In genomic region chr1:163410073-163410522, GRCh38 we compare ENCODE assay signal across 8 cellular contexts.
DNase-seq lines count a peak whose midpoint lies in the region; ATAC-seq, FAIRE-seq and TF ChIP-seq lines count a peak whose summit lies in the region.

No MANE protein-coding gene starts in this region.

- no peak overlapping the region for H2AK9ac ChIP-seq in IMR-90 (replicated peaks; ENCODE audit: low read depth, low read length, poor library complexity)

- no peaks in the 10 kb centered on the region for H4K20me1 ChIP-seq in IMR-90 (ENCODE audit: insufficient read depth, low read length)
- H4K20me1 ChIP-seq in GM12878 (ENCODE audit: control insufficient read depth, insufficient read depth), result no peaks in the 10 kb centered on the region

- H2BK5ac ChIP-seq in IMR-90 (ENCODE audit: low read depth, low read length, poor library complexity, severe bottlenecking), result no peak overlapping the region

- TF ChIP-seq POLR2A in IMR-90 (IDR thresholded peaks at IDR 0.05; ENCODE audit: low read depth, low read length), result no peak
- TF ChIP-seq POLR2A in GM12878 (IDR thresholded peaks at IDR 0.05; ENCODE audit: low read depth, low read length), result no peak

- no peak overlapping the region for H3K18ac ChIP-seq in IMR-90 (ENCODE audit: low read depth, low read length)

- H3K4me1 ChIP-seq in IMR-90 (ENCODE audit: control insufficient read depth, insufficient read depth, low read length) (no peaks in the 10 kb centered on the region), GM12878 (ENCODE audit: control insufficient read depth, insufficient read depth, low read length) (peaks cover 6% of the 10 kb centered on the region)

- no peaks in the 10 kb centered on the region for H3K79me2 ChIP-seq in GM12878 (ENCODE audit: control insufficient read depth, insufficient read depth, low read length)

- peak; percentile 75 for TF ChIP-seq CTCF in IMR-90 (conservative IDR thresholded peaks at IDR 0.05; ENCODE audit: low read depth, low read length)
- TF ChIP-seq CTCF in GM12878 (IDR thresholded peaks at IDR 0.05 in 2 of 3, conservative IDR thresholded peaks at IDR 0.05 in 1 of 3; ENCODE audit: control insufficient read depth in 2 of 3, extremely low read depth in 1 of 3, insufficient read depth in 1 of 3, low read depth in 3 of 3, low read length in 3 of 3), result peak; percentile 73 to 84 (median 82)
- TF ChIP-seq CTCF in kidney epithelial cell (IDR thresholded peaks at IDR 0.05; ENCODE audit: insufficient read depth, low read length, poor library complexity, severe bottlenecking), result peak; percentile 76

- H4K91ac ChIP-seq in IMR-90 (ENCODE audit: insufficient read depth, low read depth, low read length), result no peak overlapping the region

- SMC1A ChIA-PET in GM12878 (lab: Charles Lee; ENCODE audit: uncharacterized antibody, unreplicated experiment), result no interaction called here

- DNase-seq in NOMO-1 (lab: John Stamatoyannopoulos, UW; ENCODE audit: unreplicated experiment in 2 of 2) (peak; percentile 11 to 41), NOMO-1 treated with dmso at 0.1 percent for 144 hours (lab: John Stamatoyannopoulos, UW; ENCODE audit: unreplicated experiment) (no peak), IMR-90 (peak; percentile 56), NOMO-1 treated with DMSO at 0.1 percent for 48 hours (lab: John Stamatoyannopoulos, UW; ENCODE audit: unreplicated experiment) (peak; percentile 32), GM12878 (ENCODE audit: low read depth, low spot score) (no peak), kidney epithelial cell (ENCODE audit: low read depth) (peak; percentile 35)
- DNase-seq in stimulated activated CD4-positive, alpha-beta T cell treated with anti-CD3 and anti-CD28 coated beads, Interleukin-4, amount 100 ng/mL, for 4 hours, result peak; percentile 3

- H3K27me3 ChIP-seq in IMR-90 (ENCODE audit: control insufficient read depth, insufficient read depth, low read length) (peaks cover 5% of the 10 kb centered on the region), GM12878 (replicated peaks in 1 of 2; ENCODE audit: control insufficient read depth in 2 of 2, insufficient read depth in 2 of 2, low read length in 1 of 2) (no peaks in the 10 kb centered on the region), kidney epithelial cell (ENCODE audit: control insufficient read depth, insufficient read depth, low read length) (no peaks in the 10 kb centered on the region)

- peak; percentile 72 for TF ChIP-seq RAD21 in IMR-90 (IDR thresholded peaks at IDR 0.05; ENCODE audit: low read length)
- TF ChIP-seq RAD21 in GM12878 (IDR thresholded peaks at IDR 0.05; ENCODE audit: insufficient read depth, low read depth, low read length), result peak; percentile 91

- intact Hi-C loops in IMR-90 (cut with micrococcal nuclease) (loop anchor here (1.0 to 10.0 kb wide), 5 partner anchors 118 to 1663 kb away; no protein-coding TSS in a partner anchor), GM12878 (cut with micrococcal nuclease; ENCODE audit: unreplicated experiment) (loop anchor here (1.0 to 5.0 kb wide), 5 partner anchors 118 to 1662 kb away; no protein-coding TSS in a partner anchor)

- H4K5ac ChIP-seq in IMR-90 (ENCODE audit: low read depth, low read length), result no peak overlapping the region

- H3K9me1 ChIP-seq in IMR-90 (ENCODE audit: insufficient read depth, low read length), result no peaks in the 10 kb centered on the region

- RAD21 ChIA-PET in GM12878 (lab: Charles Lee; ENCODE audit: unreplicated experiment), result interaction anchor here (0.5 kb wide), 1 partner anchor 1241 kb away, joined by 3 read pairs; no protein-coding TSS in a partner anchor

- no peaks in the 10 kb centered on the region for H3K36me3 ChIP-seq in IMR-90 (ENCODE audit: control insufficient read depth, insufficient read depth, low read length)
- H3K36me3 ChIP-seq in GM12878 (ENCODE audit: control insufficient read depth in 2 of 2, insufficient read depth in 2 of 2, low read length in 1 of 2), result no peaks in the 10 kb centered on the region
- H3K36me3 ChIP-seq in kidney epithelial cell (ENCODE audit: control insufficient read depth, insufficient read depth, low read length), result no peaks in the 10 kb centered on the region

- WGBS in IMR-90 (ENCODE audit: extremely low coverage in 2 of 2, insufficient read length in 1 of 2), 2 experiments, result 13% methylated on average over 3 of the region's 9 CpGs; no CpG with 5 or more reads in 1 of the 2 experiments
- WGBS in GM12878 (ENCODE audit: insufficient coverage, insufficient replicate concordance, low lambda C conversion rate, missing lambda C conversion rate), result 11% methylated on average over 8 of the region's 9 CpGs

- POLR2A ChIA-PET in IMR-90 (lab: Charles Lee; ENCODE audit: unreplicated experiment) (no interaction called here), GM12878 (lab: Charles Lee) (no interaction called here)

- no peak overlapping the region for H2BK120ac ChIP-seq in IMR-90 (ENCODE audit: low read depth, low read length)

- TF ChIP-seq EP300 in GM12878 (IDR thresholded peaks at IDR 0.05; ENCODE audit: borderline replicate concordance in 1 of 2, control insufficient read depth in 1 of 2, low read depth in 2 of 2, low read length in 2 of 2), result no peak

- peak; percentile 81 for FAIRE-seq in GM12878 (lab: Jason Lieb, UNC)

- H3K9ac ChIP-seq in IMR-90 (ENCODE audit: low read depth, low read length) (no peak overlapping the region), GM12878 (ENCODE audit: control insufficient read depth, insufficient read depth, low read length) (no peak overlapping the region)

- H3K4me2 ChIP-seq in IMR-90 (ENCODE audit: low read depth, low read length) (no peak overlapping the region), GM12878 (ENCODE audit: control insufficient read depth, insufficient read depth) (no peak overlapping the region)

- ATAC-seq in IMR-90 (ENCODE audit: low read depth) (peak; percentile 81), GM12878 (peak; percentile 55), HG03039 (IDR thresholded peaks at IDR 0.05; ENCODE audit: unreplicated experiment) (no peak)

- in situ Hi-C loops in IMR-90 (cut with MboI; ENCODE audit: low sequenced_read_pairs), result loop anchor here (25.0 kb wide), 1 partner anchor 1652 kb away; no protein-coding TSS in a partner anchor
- in situ Hi-C loops in GM12878 (cut with MboI), result loop anchor here (5.0 to 10.0 kb wide), 3 partner anchors 1205 to 1655 kb away; no protein-coding TSS in a partner anchor

- H2BK20ac ChIP-seq in IMR-90 (ENCODE audit: low read depth, low read length), result no peak overlapping the region

- no peak overlapping the region for H4K8ac ChIP-seq in IMR-90 (ENCODE audit: low read depth in 2 of 2, low read length in 2 of 2)

- H3K9me3 ChIP-seq in IMR-90 (ENCODE audit: control insufficient read depth, insufficient read depth, low read length), result no peaks in the 10 kb centered on the region
- H3K9me3 ChIP-seq in GM12878 (replicated peaks; ENCODE audit: control insufficient read depth, insufficient read depth, low read length), result no peaks in the 10 kb centered on the region

- H3K23ac ChIP-seq in IMR-90 (ENCODE audit: low read depth, low read length), result no peak overlapping the region

- dilution Hi-C loops in IMR-90 (cut with HindIII; ENCODE audit: low sequenced_read_pairs, unreplicated experiment), result no loop called here

- H3K4ac ChIP-seq in IMR-90 (ENCODE audit: low read depth, low read length), result no peak overlapping the region

- no peak overlapping the region for H3K56ac ChIP-seq in IMR-90 (ENCODE audit: extremely low read depth, insufficient read depth, low read length)

- CTCF ChIA-PET in IMR-90 (lab: Yijun Ruan, JAX) (interaction anchor here (0.6 to 0.7 kb wide), 4 partner anchors 18 to 1660 kb away, joined by 3 read pairs; no protein-coding TSS in a partner anchor), GM12878 (lab: Yijun Ruan, JAX) (interaction anchor here (0.8 kb wide), 2 partner anchors 114 to 121 kb away, joined by 3 read pairs; no protein-coding TSS in a partner anchor)

- H2AK5ac ChIP-seq in IMR-90 (ENCODE audit: low read depth, low read length), result no peak overlapping the region

- no peak overlapping the region for H2BK15ac ChIP-seq in IMR-90 (ENCODE audit: low read depth, low read length)

- H3K79me1 ChIP-seq in IMR-90 (ENCODE audit: low read depth in 1 of 2, low read length in 2 of 2), result no peaks in the 10 kb centered on the region

- H3K4me3 ChIP-seq in IMR-90 (ENCODE audit: insufficient read depth, low read depth, low read length) (no peak overlapping the region), GM12878 (no peak overlapping the region), kidney epithelial cell (ENCODE audit: low read depth, low read length) (no peak overlapping the region)

- H2AFZ ChIP-seq in IMR-90 (replicated peaks; ENCODE audit: low read length, poor library complexity) (no peak overlapping the region), GM12878 (ENCODE audit: control insufficient read depth, low read depth, low read length) (no peak overlapping the region)

- no peak overlapping the region for H3K14ac ChIP-seq in IMR-90 (replicated peaks; ENCODE audit: low read depth, low read length)

- H3K27ac ChIP-seq in IMR-90 (ENCODE audit: insufficient read depth, low read length) (no peak overlapping the region), GM12878 (ENCODE audit: control insufficient read depth, insufficient read depth) (no peak overlapping the region)

- BruUV-seq in IMR-90 (replicated peaks; lab: Mats Ljungman, UMichigan) (no TSS peak), GM12878 (replicated peaks; lab: Mats Ljungman, UMichigan) (no TSS peak)

TF ChIP-seq in IMR-90, 13 proteins besides CTCF, POLR2A, EP300 and RAD21:
- no peak for TF ChIP-seq ELK1 (IDR thresholded peaks at IDR 0.05; ENCODE audit: borderline replicate concordance, low read depth, low read length)
- TF ChIP-seq SMC3 (IDR thresholded peaks at IDR 0.05; ENCODE audit: low read depth, low read length), result peak; percentile 39

TF ChIP-seq in GM12878, 131 proteins besides CTCF, POLR2A, EP300 and RAD21 (continues in another document):
- TF ChIP-seq, protein P1, sequence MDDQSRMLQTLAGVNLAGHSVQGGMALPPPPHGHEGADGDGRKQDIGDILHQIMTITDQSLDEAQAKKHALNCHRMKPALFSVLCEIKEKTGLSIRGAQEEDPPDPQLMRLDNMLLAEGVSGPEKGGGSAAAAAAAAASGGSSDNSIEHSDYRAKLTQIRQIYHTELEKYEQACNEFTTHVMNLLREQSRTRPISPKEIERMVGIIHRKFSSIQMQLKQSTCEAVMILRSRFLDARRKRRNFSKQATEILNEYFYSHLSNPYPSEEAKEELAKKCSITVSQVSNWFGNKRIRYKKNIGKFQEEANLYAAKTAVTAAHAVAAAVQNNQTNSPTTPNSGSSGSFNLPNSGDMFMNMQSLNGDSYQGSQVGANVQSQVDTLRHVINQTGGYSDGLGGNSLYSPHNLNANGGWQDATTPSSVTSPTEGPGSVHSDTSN (IDR thresholded peaks at IDR 0.05; ENCODE audit: insufficient replicate concordance, low read depth, low read length), result no peak
- no peak for TF ChIP-seq RBBP5 (conservative IDR thresholded peaks at IDR 0.05)
- TF ChIP-seq USF2 (IDR thresholded peaks at IDR 0.05; ENCODE audit: borderline replicate concordance, low read depth, low read length), result no peak

Comparison
In these comparisons a context has a peak if more than half of its experiments do, and no peak if none do; other contexts are left out.
1. DNase-seq: peak in NOMO-1 (2 of 2), IMR-90 (single experiment), NOMO-1 treated with DMSO at 0.1 percent for 48 hours (single experiment), kidney epithelial cell (single experiment) and stimulated activated CD4-positive, alpha-beta T cell treated with anti-CD3 and anti-CD28 coated beads, Interleukin-4, amount 100 ng/mL, for 4 hours (2 of 2); none in NOMO-1 treated with dmso at 0.1 percent for 144 hours (single experiment) and GM12878 (single experiment).
2. Peak in every context shown above with its lines, with median percentiles within 50 percentile points of each other: CTCF ChIP-seq.